ENCODE assay signal across 15 cellular contexts in the genomic region with DNA sequence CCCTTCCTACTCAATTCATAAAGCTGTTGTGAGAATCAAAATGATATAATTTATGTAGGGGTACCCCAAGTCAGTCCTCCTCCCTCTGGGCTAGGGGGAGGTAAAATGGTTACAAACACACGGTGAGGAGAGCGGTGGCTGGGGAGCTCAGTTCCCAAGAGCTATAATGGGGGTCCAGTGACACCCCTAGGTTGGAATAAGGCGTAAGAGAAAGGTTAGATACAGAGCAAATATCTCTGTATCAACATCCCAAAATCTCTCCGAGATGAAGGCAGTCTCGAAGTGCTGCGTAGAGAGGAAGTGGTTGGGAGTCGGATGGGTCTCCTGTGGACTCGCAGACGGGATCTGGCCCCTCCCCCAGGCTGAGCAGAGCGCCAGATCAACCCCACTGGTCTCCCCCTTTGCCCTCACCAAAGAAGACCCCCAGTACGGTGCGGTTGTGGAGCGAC. TPM values are rescaled to one million over a fixed set of nuclear protein-coding genes. Genes with fewer than 3 reads are reported as not detected.
A peak's percentile ranks its signal among the peaks of the same experiment; 100 is the strongest.
DNase-seq lines count a peak whose midpoint lies in the region; ATAC-seq and TF ChIP-seq lines count a peak whose summit lies in the region.
"Had no signal": no experiment of that assay in that cellular context is flagged by ENCODE, and none has a peak within 500 bp of the region (broad histone marks: within the 10 kb centered on the region; RNA-seq: fewer than 3 reads in every experiment).

No MANE protein-coding gene starts in this region.

- no peak overlapping the region for H2BK15ac ChIP-seq in H9 (ENCODE audit: low read depth, low read length)

- no peaks in the 10 kb centered on the region for H3K79me2 ChIP-seq in H9 (ENCODE audit: insufficient read depth, low read length)

- no peak overlapping the region for H3K4ac ChIP-seq in H9 (ENCODE audit: low read depth, low read length)

- H3K36me3 ChIP-seq in BE2C = no peaks in the 10 kb centered on the region
- H3K36me3 ChIP-seq: neutrophil, transverse colon had no signal

- no peak overlapping the region for H2BK120ac ChIP-seq in H9 (ENCODE audit: low read depth, low read length, poor library complexity, severe bottlenecking)

- no peak overlapping the region for H3K18ac ChIP-seq in H9 (ENCODE audit: insufficient read length, low read depth, low read length)

- TF ChIP-seq CTCF in BE2C (IDR thresholded peaks at IDR 0.05; ENCODE audit: low read depth, low read length) (no peak), H9 (conservative IDR thresholded peaks at IDR 0.05) (no peak)

- ATAC-seq in central memory CD8-positive, alpha-beta T cell (replicated peaks; ENCODE audit: extremely low read depth, poor library complexity, severe bottlenecking) = no peak
- ATAC-seq in naive B cell (ENCODE audit: low read depth in 2 of 2) (peak in 1 of 2 donors; percentile 5), GM21528 (IDR thresholded peaks at IDR 0.05; ENCODE audit: low FRiP score, unreplicated experiment) (no peak), HG03039 (IDR thresholded peaks at IDR 0.05; ENCODE audit: unreplicated experiment) (no peak), HG02610 (IDR thresholded peaks at IDR 0.05; ENCODE audit: unreplicated experiment) (no peak)

- WGBS in H9 (ENCODE audit: extremely low coverage, insufficient read length, low lambda C conversion rate) = no CpG with 5 or more reads among the region's 13 CpGs

- no peak overlapping the region for H3K27ac Mint-ChIP-seq in H9
- H3K27ac Mint-ChIP-seq in central memory CD8-positive, alpha-beta T cell (ENCODE audit: low read depth) = no peak overlapping the region
- H3K27ac Mint-ChIP-seq in naive B cell = peak overlapping the region in 2 of 6 donors; percentile 61 to 63

- peaks cover 18 to 29% of the 10 kb centered on the region in 2 experiments for H3K4me1 Mint-ChIP-seq in H9
- H3K4me1 Mint-ChIP-seq in central memory CD8-positive, alpha-beta T cell = peaks cover 20% of the 10 kb centered on the region
- peaks cover 38 to 59% (median 50%) of the 10 kb centered on the region in 3 donors for H3K4me1 Mint-ChIP-seq in naive B cell

- H3K9me3 Mint-ChIP-seq in H9 (peaks cover 2 to 8% of the 10 kb centered on the region in 2 experiments; a peak in 2 of 5 replicates), naive B cell (peaks cover 0 to 3% (median 0%) of the 10 kb centered on the region in 7 donors)
- no peaks in the 10 kb centered on the region for H3K9me3 Mint-ChIP-seq in central memory CD8-positive, alpha-beta T cell

- H3K4me2 ChIP-seq in H9 (ENCODE audit: insufficient read depth, insufficient read length, low read length) = peak overlapping the region; percentile 54

- H3K27ac ChIP-seq in H9 (ENCODE audit: insufficient read length, low read depth, low read length) = no peak overlapping the region
- H3K27ac ChIP-seq: neutrophil, transverse colon had no signal

- H2BK5ac ChIP-seq in H9 (ENCODE audit: insufficient read length, low read length) = no peak overlapping the region

- no peaks in the 10 kb centered on the region for H3K23me2 ChIP-seq in H9 (ENCODE audit: insufficient read length, low read depth, low read length, poor library complexity, severe bottlenecking)

- peaks cover 3% of the 10 kb centered on the region for H4K20me1 ChIP-seq in H9 (ENCODE audit: control insufficient read depth, insufficient read depth, insufficient read length)

- H3K79me1 ChIP-seq in H9 (ENCODE audit: insufficient read depth, low read depth, low read length, poor library complexity, severe bottlenecking) = no peaks in the 10 kb centered on the region

- peak overlapping the region; percentile 33 for H3K4me3 ChIP-seq in BE2C (ENCODE audit: low read depth, low read length)

- peaks cover 78% of the 10 kb centered on the region for H3K27me3 Mint-ChIP-seq in H9 (ENCODE audit: low read depth)
- H3K27me3 Mint-ChIP-seq in central memory CD8-positive, alpha-beta T cell = peaks cover 90% of the 10 kb centered on the region
- peaks cover 71 to 88% (median 80%) of the 10 kb centered on the region in 3 donors for H3K27me3 Mint-ChIP-seq in naive B cell

- H2BK12ac ChIP-seq in H9 (ENCODE audit: insufficient read length, low read depth, low read length) = no peak overlapping the region

- H3K36me3 Mint-ChIP-seq in H9 (ENCODE audit: insufficient read depth in 1 of 3, low read depth in 3 of 3) = no peaks in the 10 kb centered on the region; a peak in 2 of 7 replicates
- no peaks in the 10 kb centered on the region for H3K36me3 Mint-ChIP-seq in central memory CD8-positive, alpha-beta T cell (ENCODE audit: insufficient read depth)
- peaks cover 0 to 8% of the 10 kb centered on the region in 2 donors for H3K36me3 Mint-ChIP-seq in naive B cell

- H4K5ac ChIP-seq in H9 (ENCODE audit: insufficient read length, low read depth, low read length) = no peak overlapping the region

- H3K4me3 Mint-ChIP-seq in H9 = peak overlapping the region; percentile 57 to 73
- H3K4me3 Mint-ChIP-seq in central memory CD8-positive, alpha-beta T cell = peak overlapping the region; percentile 36
- peak overlapping the region; percentile 66 to 85 (median 81) for H3K4me3 Mint-ChIP-seq in naive B cell

- H2AFZ ChIP-seq in H9 (ENCODE audit: low read length) = no peak overlapping the region

- H3K9me3 ChIP-seq in BE2C = no peaks in the 10 kb centered on the region
- no peaks in the 10 kb centered on the region for H3K9me3 ChIP-seq in H9 (ENCODE audit: control insufficient read depth, low read depth, low read length)
- H3K9me3 ChIP-seq: neutrophil, transverse colon had no signal

- no peaks in the 10 kb centered on the region; the same call in 1 of the 2 replicates for H3K4me1 ChIP-seq in BE2C
- H3K4me1 ChIP-seq in H9 (ENCODE audit: insufficient read depth, low read length) = no peaks in the 10 kb centered on the region; the same call in 1 of the 2 replicates

- no peak overlapping the region for H3K9ac ChIP-seq in H9 (ENCODE audit: extremely low read depth, insufficient read length, low read length)

- H3K23ac ChIP-seq in H9 (ENCODE audit: insufficient read length, low read depth, low read length) = no peak overlapping the region

- no peak overlapping the region for H2AK5ac ChIP-seq in H9 (ENCODE audit: insufficient read length, low read length)

- no peak overlapping the region for H2BK20ac ChIP-seq in H9 (ENCODE audit: low read depth, low read length, poor library complexity, severe bottlenecking)

- H3K27me3 ChIP-seq in BE2C (peaks cover 42% of the 10 kb centered on the region), H9 (ENCODE audit: insufficient read depth, low read length) (peaks cover 71% of the 10 kb centered on the region)

- H4K91ac ChIP-seq in H9 (ENCODE audit: insufficient read length, low read depth, low read length) = no peak overlapping the region

- no peak overlapping the region for H3T11ph ChIP-seq in H9 (ENCODE audit: low read length)

- H3K14ac ChIP-seq in H9 (ENCODE audit: insufficient read depth, low read length) = no peak overlapping the region

- DNase-seq in BE2C (no peak), H9 (peak; percentile 57), naive B cell (no peak), middle frontal gyrus (ENCODE audit: extremely low spot score, low spot score) (no peak)
- DNase-seq in central memory CD8-positive, alpha-beta T cell (ENCODE audit: low spot score in 2 of 2) = no peak
- DNase-seq: cortex of kidney; DMS 273 treated with DMSO at 0.1 percent for 48 hours; stimulated activated CD4-positive, alpha-beta T cell treated with anti-CD3 and anti-CD28 coated beads, Interleukin-4, amount 100 ng/mL, for 4 hours; transverse colon had no signal

- no peak overlapping the region for H3K56ac ChIP-seq in H9 (ENCODE audit: insufficient read length, low read depth, low read length)

- no peak overlapping the region for H4K8ac ChIP-seq in H9 (replicated peaks; ENCODE audit: insufficient read length, low read depth, low read length)

RNA-seq across cellular contexts. Expression of a gene that starts 1.8 kb away (rescaled TPM):
- 0.66 TPM for polyA plus RNA-seq in BE2C (2012; ENCODE audit: insufficient read depth, insufficient read length, low read depth)
- 0.29 and 0.42 TPM in 2 replicates for total RNA-seq in H9 (2021)
- under 1 TPM in 1 of 6 donors, not detected in 5; 0.08 TPM for polyA plus RNA-seq in naive B cell (ENCODE audit: low read depth in 6 of 6)
- total RNA-seq: M059J had no signal

RNA-seq across cellular contexts. Expression of a gene that starts 2.0 kb away (rescaled TPM):
- not detected for polyA plus RNA-seq in BE2C (2012; ENCODE audit: insufficient read depth, insufficient read length, low read depth)
- total RNA-seq in H9 (2021) = not detected in 2 replicates
- polyA plus RNA-seq in naive B cell (ENCODE audit: low read depth in 6 of 6) = not detected
- total RNA-seq: SK-MEL-5 had no signal

RNA-seq across cellular contexts. Expression of a gene that starts 17.5 kb away (rescaled TPM):
- not detected for polyA plus RNA-seq in BE2C (2012; ENCODE audit: insufficient read depth, insufficient read length, low read depth)
- 1.2 and 1.3 TPM in 2 replicates for total RNA-seq in H9 (2021)
- polyA plus RNA-seq in naive B cell (ENCODE audit: low read depth in 6 of 6) = not detected
- total RNA-seq: M059J, SK-MEL-5 had no signal

RNA-seq across cellular contexts. Expression of a gene that starts 17.6 kb away (rescaled TPM):
- 1.4 TPM for polyA plus RNA-seq in BE2C (2012; ENCODE audit: insufficient read depth, insufficient read length, low read depth)
- total RNA-seq in H9 (2021) = 2.3 and 2.6 TPM in 2 replicates
- polyA plus RNA-seq in naive B cell (ENCODE audit: low read depth in 6 of 6) = 1 to 10 TPM in 3 of 6 donors, under 1 TPM in 3; 0.29 to 4.2 (median 1.3) TPM
- total RNA-seq: M059J, SK-MEL-5 had no signal
